Comparison of ENCODE assay signal across 22 cellular contexts in genomic region chr6:12866422-12867029, GRCh38.
A peak's percentile ranks its signal among the peaks of the same experiment; 100 is the strongest.
DNase-seq lines count a peak whose midpoint lies in the region; ATAC-seq and TF ChIP-seq lines count a peak whose summit lies in the region.
"Had no signal": no experiment of that assay in that cellular context is flagged by ENCODE, and none has a peak within 500 bp of the region (broad histone marks: within the 10 kb centered on the region; RNA-seq: fewer than 3 reads in every experiment).

No MANE protein-coding gene starts in this region.

- H3K36me3 Mint-ChIP-seq in activated CD4-positive, alpha-beta T cell treated with anti-CD3 and anti-CD28 coated beads, Interleukin-2, amount 10 ng/mL, durations not matched to agents 24 days and 14 days (ENCODE audit: low read depth) = no peaks in the 10 kb centered on the region
- H3K36me3 Mint-ChIP-seq in activated CD8-positive, alpha-beta T cell treated with anti-CD3 and anti-CD28 coated beads, Interleukin-2, amount 10 ng/mL, durations not matched to agents 7 days and 5 days (ENCODE audit: low read depth) = no peaks in the 10 kb centered on the region
- H3K36me3 Mint-ChIP-seq: T-cell had no signal

- H3K27ac Mint-ChIP-seq in activated CD4-positive, alpha-beta T cell treated with anti-CD3 and anti-CD28 coated beads, Interleukin-2, amount 10 ng/mL, durations not matched to agents 24 days and 14 days = no peak overlapping the region
- H3K27ac Mint-ChIP-seq in activated CD8-positive, alpha-beta T cell treated with anti-CD3 and anti-CD28 coated beads, Interleukin-2, amount 10 ng/mL, durations not matched to agents 7 days and 5 days = no peak overlapping the region
- H3K27ac Mint-ChIP-seq: B cell, T-cell had no signal

- H3K36me3 ChIP-seq in esophagus muscularis mucosa = no peaks in the 10 kb centered on the region
- H3K36me3 ChIP-seq: HAP-1 had no signal

- CTCF ChIA-PET in activated CD8-positive, alpha-beta T cell treated with anti-CD3 and anti-CD28 coated beads, Interleukin-2, amount 10 ng/mL, durations not matched to agents 7 days and 5 days (lab: Charles Lee) = interaction anchor here (0.6 kb wide), 1 partner anchor 244 kb away, joined by 3 read pairs; no protein-coding TSS in a partner anchor

- H3K27me3 Mint-ChIP-seq in activated CD4-positive, alpha-beta T cell treated with anti-CD3 and anti-CD28 coated beads, Interleukin-2, amount 10 ng/mL, durations not matched to agents 24 days and 14 days = no peaks in the 10 kb centered on the region
- peaks cover 4% of the 10 kb centered on the region for H3K27me3 Mint-ChIP-seq in activated CD8-positive, alpha-beta T cell treated with anti-CD3 and anti-CD28 coated beads, Interleukin-2, amount 10 ng/mL, durations not matched to agents 7 days and 5 days (ENCODE audit: low read depth)

- no peaks in the 10 kb centered on the region for H3K9me3 Mint-ChIP-seq in activated CD4-positive, alpha-beta T cell treated with anti-CD3 and anti-CD28 coated beads, Interleukin-2, amount 10 ng/mL, durations not matched to agents 24 days and 14 days
- no peaks in the 10 kb centered on the region for H3K9me3 Mint-ChIP-seq in activated CD8-positive, alpha-beta T cell treated with anti-CD3 and anti-CD28 coated beads, Interleukin-2, amount 10 ng/mL, durations not matched to agents 7 days and 5 days (ENCODE audit: insufficient read depth)
- H3K9me3 Mint-ChIP-seq: T-cell had no signal

- peak; percentile 26 for DNase-seq in NCI-H2107 treated with DMSO at 0.1 percent for 48 hours (lab: John Stamatoyannopoulos, UW; ENCODE audit: unreplicated experiment)
- no peak for DNase-seq in NCI-H2107 (lab: John Stamatoyannopoulos, UW)
- DNase-seq in NCI-H2227 (lab: John Stamatoyannopoulos, UW; ENCODE audit: unreplicated experiment) = peak; percentile 49
- DNase-seq in esophagus muscularis mucosa (ENCODE audit: extremely low spot score) = peak; percentile 26
- peak; percentile 73 for DNase-seq in putamen (ENCODE audit: low spot score)
- no peak for DNase-seq in activated CD4-positive, alpha-beta T cell treated with anti-CD3 and anti-CD28 coated beads, Interleukin-2, amount 10 ng/mL, durations not matched to agents 24 days and 14 days
- DNase-seq in SK-N-DZ (ENCODE audit: low spot score) = no peak
- DNase-seq in activated CD8-positive, alpha-beta T cell treated with anti-CD3 and anti-CD28 coated beads, Interleukin-2, amount 10 ng/mL, durations not matched to agents 7 days and 5 days = no peak
- DNase-seq: 8988T, DMS79, KG1, NCI-H1092, NCI-H1436, NCI-H2029, NCI-H510A treated with DMSO at 0.1 percent for 48 hours, NCI-H774, SIG-M5, T-cell had no signal

- no peak overlapping the region for H3K4me3 Mint-ChIP-seq in activated CD4-positive, alpha-beta T cell treated with anti-CD3 and anti-CD28 coated beads, Interleukin-2, amount 10 ng/mL, durations not matched to agents 24 days and 14 days
- H3K4me3 Mint-ChIP-seq in activated CD8-positive, alpha-beta T cell treated with anti-CD3 and anti-CD28 coated beads, Interleukin-2, amount 10 ng/mL, durations not matched to agents 7 days and 5 days = no peak overlapping the region
- H3K4me3 Mint-ChIP-seq: B cell, T-cell had no signal

- ATAC-seq in activated CD8-positive, alpha-beta T cell treated with anti-CD3 and anti-CD28 coated beads, Interleukin-2, amount 10 ng/mL, durations not matched to agents 7 days and 5 days = no peak
- ATAC-seq: Panc1, T-cell had no signal

- no peak overlapping the region for H3K27ac ChIP-seq in esophagus muscularis mucosa (replicated peaks in 1 of 4)
- H3K27ac ChIP-seq: HL-60 had no signal

- POLR2A ChIA-PET in activated CD8-positive, alpha-beta T cell treated with anti-CD3 and anti-CD28 coated beads, Interleukin-2, amount 10 ng/mL, durations not matched to agents 7 days and 5 days (lab: Charles Lee) = interaction anchor here (0.9 kb wide), 1 partner anchor 9 kb away, joined by 3 read pairs; no protein-coding TSS in a partner anchor

- no peak for TF ChIP-seq POLR2A in esophagus muscularis mucosa (IDR thresholded peaks at IDR 0.05; ENCODE audit: low read depth)

- TF ChIP-seq CTCF in esophagus muscularis mucosa (IDR thresholded peaks at IDR 0.05) = no peak

- peaks cover 0 to 21% (median 0%) of the 10 kb centered on the region in 4 donors for H3K27me3 ChIP-seq in esophagus muscularis mucosa

- intact Hi-C loops in esophagus muscularis mucosa (cut with DNase I) = no loop called here
- intact Hi-C loops in activated CD4-positive, alpha-beta T cell treated with anti-CD3 and anti-CD28 coated beads, Interleukin-2, amount 10 ng/mL, durations not matched to agents 24 days and 14 days (cut with micrococcal nuclease) = no loop called here

- WGBS in esophagus muscularis mucosa = 77% methylated on average over 6 of the region's 6 CpGs

- no peaks in the 10 kb centered on the region for H3K4me1 Mint-ChIP-seq in activated CD4-positive, alpha-beta T cell treated with anti-CD3 and anti-CD28 coated beads, Interleukin-2, amount 10 ng/mL, durations not matched to agents 24 days and 14 days
- no peaks in the 10 kb centered on the region for H3K4me1 Mint-ChIP-seq in activated CD8-positive, alpha-beta T cell treated with anti-CD3 and anti-CD28 coated beads, Interleukin-2, amount 10 ng/mL, durations not matched to agents 7 days and 5 days (ENCODE audit: low read depth)
- H3K4me1 Mint-ChIP-seq: B cell, T-cell had no signal

- H3K4me3 ChIP-seq in esophagus muscularis mucosa = no peak overlapping the region
- H3K4me3 ChIP-seq: HAP-1 had no signal

- TF ChIP-seq EP300 in esophagus muscularis mucosa (IDR thresholded peaks at IDR 0.05) = no peak

- H3K9me3 ChIP-seq in esophagus muscularis mucosa = no peaks in the 10 kb centered on the region
- H3K9me3 ChIP-seq: HAP-1 had no signal

- no peaks in the 10 kb centered on the region for H3K4me1 ChIP-seq in esophagus muscularis mucosa
- H3K4me1 ChIP-seq: HAP-1 had no signal

Comparison
In these comparisons a context has a peak if more than half of its experiments do, and no peak if none do; other contexts are left out.
1. DNase-seq: peak in NCI-H2107 treated with DMSO at 0.1 percent for 48 hours (single experiment), NCI-H2227 (single experiment), esophagus muscularis mucosa (single experiment) and putamen (single experiment); none in NCI-H2107 (single experiment), activated CD4-positive, alpha-beta T cell treated with anti-CD3 and anti-CD28 coated beads, Interleukin-2, amount 10 ng/mL, durations not matched to agents 24 days and 14 days (single experiment), SK-N-DZ (single experiment) and activated CD8-positive, alpha-beta T cell treated with anti-CD3 and anti-CD28 coated beads, Interleukin-2, amount 10 ng/mL, durations not matched to agents 7 days and 5 days (single experiment).